8 cellular contexts compared by ENCODE assay signal in the genomic region with DNA sequence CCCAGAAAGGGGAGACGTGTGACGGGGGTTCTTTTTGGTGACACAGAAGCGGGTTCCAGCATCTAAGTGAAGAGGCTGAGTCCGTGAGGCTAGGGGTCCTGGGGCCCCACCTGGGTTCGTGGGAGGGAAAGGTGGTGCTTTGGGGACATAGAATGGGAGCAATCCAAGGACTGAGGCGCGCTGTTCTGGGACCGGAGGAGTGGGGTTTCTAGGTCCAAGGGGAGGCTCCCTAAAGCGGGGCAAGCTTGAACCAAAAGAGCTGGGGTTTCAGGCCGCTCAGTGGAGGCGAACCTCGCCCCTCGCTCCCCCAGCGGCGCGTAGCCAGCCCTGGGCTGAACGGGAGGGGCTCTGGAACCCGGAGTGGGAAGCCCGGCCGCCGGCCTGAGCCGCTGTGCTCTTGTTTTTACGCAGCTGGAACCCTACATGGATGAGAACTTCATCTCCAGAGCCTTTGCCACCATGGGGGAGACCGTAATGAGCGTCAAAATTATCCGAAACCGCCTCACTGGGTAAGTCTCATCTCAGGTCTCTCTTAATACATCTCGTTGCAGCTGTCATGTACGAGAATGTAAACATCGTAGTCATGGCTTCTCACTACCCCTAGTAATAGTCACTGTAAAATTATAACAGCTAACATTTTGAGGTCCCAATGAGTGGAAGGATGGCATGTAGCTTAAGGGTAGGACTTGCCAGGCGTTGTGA. TPM values are rescaled to one million over a fixed set of nuclear protein-coding genes. Genes with fewer than 3 reads are reported as not detected.
DNase-seq lines count a peak whose midpoint lies in the region; TF ChIP-seq lines count a peak whose summit lies in the region.

No MANE protein-coding gene starts in this region.

- no peaks in the 10 kb centered on the region for H3K27me3 Mint-ChIP-seq in activated T-helper 1 cell treated with anti-CD3 and anti-CD28 coated beads, Interleukin-12 subunit alpha, Interleukin-12 subunit beta, Interleukin-2, Interleukin-4 antibody, amounts not matched to agents 30 ng/mL and 10 ng/mL and 1 ng/mL, durations not matched to agents 14 hours and 24 hours and 36 hours (ENCODE audit: insufficient read depth)

- TF ChIP-seq CTCF in fibroblast of mammary gland (conservative IDR thresholded peaks at IDR 0.05; ENCODE audit: control insufficient read depth, insufficient read depth, low read depth, low read length) (no peak), vagina (IDR thresholded peaks at IDR 0.05) (no peak)

- peak overlapping the region; percentile 95 for H3K27ac ChIP-seq in vagina

- peaks cover 15% of the 10 kb centered on the region for H3K36me3 Mint-ChIP-seq in activated T-helper 1 cell treated with anti-CD3 and anti-CD28 coated beads, Interleukin-12 subunit alpha, Interleukin-12 subunit beta, Interleukin-2, Interleukin-4 antibody, amounts not matched to agents 30 ng/mL and 10 ng/mL and 1 ng/mL, durations not matched to agents 14 hours and 24 hours and 36 hours (ENCODE audit: low read depth)

- no peaks in the 10 kb centered on the region for H3K9me3 Mint-ChIP-seq in activated T-helper 1 cell treated with anti-CD3 and anti-CD28 coated beads, Interleukin-12 subunit alpha, Interleukin-12 subunit beta, Interleukin-2, Interleukin-4 antibody, amounts not matched to agents 30 ng/mL and 10 ng/mL and 1 ng/mL, durations not matched to agents 14 hours and 24 hours and 36 hours

- H3K36me3 ChIP-seq in H7 (replicated peaks; ENCODE audit: control insufficient read depth, insufficient read depth, low read length), result peaks cover 1% of the 10 kb centered on the region
- peaks cover 17% of the 10 kb centered on the region for H3K36me3 ChIP-seq in MG63
- peaks cover 4 to 29% of the 10 kb centered on the region in 2 donors for H3K36me3 ChIP-seq in vagina

- peak overlapping the region; percentile 97 for H3K27ac Mint-ChIP-seq in activated T-helper 1 cell treated with anti-CD3 and anti-CD28 coated beads, Interleukin-12 subunit alpha, Interleukin-12 subunit beta, Interleukin-2, Interleukin-4 antibody, amounts not matched to agents 30 ng/mL and 10 ng/mL and 1 ng/mL, durations not matched to agents 14 hours and 24 hours and 36 hours

- H3K9me3 ChIP-seq in MG63 (no peaks in the 10 kb centered on the region), vagina (no peaks in the 10 kb centered on the region)

- DNase-seq in activated CD8-positive, alpha-beta memory T cell treated with anti-CD3 and anti-CD28 coated beads for 48 hours (ENCODE audit: low read depth in 2 of 3, low spot score in 2 of 3), result peak in 2 of 3 experiments; percentile 13 to 16
- DNase-seq in activated CD8-positive, alpha-beta memory T cell treated with anti-CD3 and anti-CD28 coated beads, Interleukin-2, amount 50 U/mL, for 48 hours, result no peak
- DNase-seq in H7 (peak; percentile 88), MG63 (peak; percentile 48), fibroblast of mammary gland (ENCODE audit: low read depth) (peak; percentile 36), myocyte (ENCODE audit: low read depth) (peak; percentile 61), vagina (ENCODE audit: extremely low spot score in 2 of 2) (no peak)
- peak; percentile 13 for DNase-seq in activated T-helper 1 cell treated with anti-CD3 and anti-CD28 coated beads, Interleukin-12 subunit alpha, Interleukin-12 subunit beta, Interleukin-2, Interleukin-4 antibody, amounts not matched to agents 30 ng/mL and 10 ng/mL and 1 ng/mL, durations not matched to agents 14 hours and 24 hours and 36 hours (ENCODE audit: low spot score)

- peak overlapping the region; percentile 96 for H3K4me3 ChIP-seq in H7 (ENCODE audit: insufficient read depth, low read depth, low read length)
- H3K4me3 ChIP-seq in MG63, result peak overlapping the region; percentile 82
- H3K4me3 ChIP-seq in fibroblast of mammary gland (ENCODE audit: control insufficient read depth, low read depth, low read length), result peak overlapping the region; percentile 83
- H3K4me3 ChIP-seq in vagina, result peak overlapping the region; percentile 71 to 95

- H3K4me1 Mint-ChIP-seq in activated T-helper 1 cell treated with anti-CD3 and anti-CD28 coated beads, Interleukin-12 subunit alpha, Interleukin-12 subunit beta, Interleukin-2, Interleukin-4 antibody, amounts not matched to agents 30 ng/mL and 10 ng/mL and 1 ng/mL, durations not matched to agents 14 hours and 24 hours and 36 hours (ENCODE audit: low read depth), result peaks cover 18% of the 10 kb centered on the region

- TF ChIP-seq POLR2A in vagina (IDR thresholded peaks at IDR 0.05), result no peak

- peak overlapping the region; percentile 99 for H3K4me3 Mint-ChIP-seq in activated T-helper 1 cell treated with anti-CD3 and anti-CD28 coated beads, Interleukin-12 subunit alpha, Interleukin-12 subunit beta, Interleukin-2, Interleukin-4 antibody, amounts not matched to agents 30 ng/mL and 10 ng/mL and 1 ng/mL, durations not matched to agents 14 hours and 24 hours and 36 hours

- H3K27me3 ChIP-seq in H7 (ENCODE audit: control insufficient read depth, insufficient read depth, low read length), result no peaks in the 10 kb centered on the region
- no peaks in the 10 kb centered on the region for H3K27me3 ChIP-seq in MG63
- no peaks in the 10 kb centered on the region for H3K27me3 ChIP-seq in vagina

- intact Hi-C loops in activated T-helper 1 cell treated with anti-CD3 and anti-CD28 coated beads, Interleukin-12 subunit alpha, Interleukin-12 subunit beta, Interleukin-2, Interleukin-4 antibody, amounts not matched to agents 30 ng/mL and 10 ng/mL and 1 ng/mL, durations not matched to agents 14 hours and 24 hours and 36 hours (cut with micrococcal nuclease), result loop anchor here (1.0 to 5.0 kb wide), 8 partner anchors 28 to 1211 kb away; partner anchors contain the start of genes RNU11, SYTL1 and TAF12
- intact Hi-C loops in vagina (cut with DNase I), result no loop called here

- H3K4me1 ChIP-seq in vagina, result peaks cover 19% of the 10 kb centered on the region

RNA-seq across cellular contexts. Expression of gene TRNAU1AP, which starts 0.5 kb away (rescaled TPM):
- 35.3 and 37.1 TPM in 2 replicates for total RNA-seq in H7 (2014; rRNA removed; shearing (Covaris generic))
- 9.7 and 11.2 TPM in 2 replicates for total RNA-seq in MG63 (2014; rRNA removed; shearing (Covaris generic); ENCODE audit: low replicate concordance)
- total RNA-seq in activated T-helper 1 cell treated with anti-CD3 and anti-CD28 coated beads, Interleukin-12 subunit alpha, Interleukin-12 subunit beta, Interleukin-2, Interleukin-4 antibody, amounts not matched to agents 30 ng/mL and 10 ng/mL and 1 ng/mL, durations not matched to agents 14 hours and 24 hours and 36 hours, result 40.2 and 41.0 TPM in 2 replicates
- total RNA-seq in myocyte, result 16.8 and 23.0 TPM in 2 replicates
- 23.3 TPM for polyA plus RNA-seq in myocyte (2012)
- total RNA-seq in vagina, result 14.0 TPM

RNA-seq across cellular contexts. Expression of gene RAB42, which starts 38.7 kb away (rescaled TPM):
- 6.2 and 11.5 TPM in 2 replicates for total RNA-seq in H7 (2014; rRNA removed; shearing (Covaris generic))
- total RNA-seq in MG63 (2014; rRNA removed; shearing (Covaris generic); ENCODE audit: low replicate concordance), result 12.5 and 14.1 TPM in 2 replicates
- 0.27 TPM in 1 of 2 replicates, not detected in the other for total RNA-seq in activated T-helper 1 cell treated with anti-CD3 and anti-CD28 coated beads, Interleukin-12 subunit alpha, Interleukin-12 subunit beta, Interleukin-2, Interleukin-4 antibody, amounts not matched to agents 30 ng/mL and 10 ng/mL and 1 ng/mL, durations not matched to agents 14 hours and 24 hours and 36 hours
- total RNA-seq in myocyte, result 1.2 and 2.0 TPM in 2 replicates
- polyA plus RNA-seq in myocyte (2012), result 0.95 TPM
- 2.5 TPM for total RNA-seq in vagina

RNA-seq across cellular contexts. Expression of gene RCC1, which starts 47.5 kb away (rescaled TPM):
- total RNA-seq in H7 (2014; rRNA removed; shearing (Covaris generic)), result 113 and 136 TPM in 2 replicates
- total RNA-seq in MG63 (2014; rRNA removed; shearing (Covaris generic); ENCODE audit: low replicate concordance), result 116 and 153 TPM in 2 replicates
- 130 and 135 TPM in 2 replicates for total RNA-seq in activated T-helper 1 cell treated with anti-CD3 and anti-CD28 coated beads, Interleukin-12 subunit alpha, Interleukin-12 subunit beta, Interleukin-2, Interleukin-4 antibody, amounts not matched to agents 30 ng/mL and 10 ng/mL and 1 ng/mL, durations not matched to agents 14 hours and 24 hours and 36 hours
- 20.9 and 24.1 TPM in 2 replicates for total RNA-seq in myocyte
- 18.3 TPM for polyA plus RNA-seq in myocyte (2012)
- total RNA-seq in vagina, result 23.8 TPM

Comparison
In these comparisons a context has a peak if more than half of its experiments do, and no peak if none do; other contexts are left out.
1. DNase-seq: peak in activated CD8-positive, alpha-beta memory T cell treated with anti-CD3 and anti-CD28 coated beads for 48 hours (2 of 3), H7 (single experiment), MG63 (single experiment), activated T-helper 1 cell treated with anti-CD3 and anti-CD28 coated beads, Interleukin-12 subunit alpha, Interleukin-12 subunit beta, Interleukin-2, Interleukin-4 antibody, amounts not matched to agents 30 ng/mL and 10 ng/mL and 1 ng/mL, durations not matched to agents 14 hours and 24 hours and 36 hours (single experiment), fibroblast of mammary gland (single experiment) and myocyte (single experiment); none in activated CD8-positive, alpha-beta memory T cell treated with anti-CD3 and anti-CD28 coated beads, Interleukin-2, amount 50 U/mL, for 48 hours (single experiment) and vagina (0 of 2).
2. Peak in every context shown above with its lines, with median percentiles within 50 percentile points of each other: H3K4me3 ChIP-seq.